ENCODE assay signal across 12 cellular contexts in the genomic region with DNA sequence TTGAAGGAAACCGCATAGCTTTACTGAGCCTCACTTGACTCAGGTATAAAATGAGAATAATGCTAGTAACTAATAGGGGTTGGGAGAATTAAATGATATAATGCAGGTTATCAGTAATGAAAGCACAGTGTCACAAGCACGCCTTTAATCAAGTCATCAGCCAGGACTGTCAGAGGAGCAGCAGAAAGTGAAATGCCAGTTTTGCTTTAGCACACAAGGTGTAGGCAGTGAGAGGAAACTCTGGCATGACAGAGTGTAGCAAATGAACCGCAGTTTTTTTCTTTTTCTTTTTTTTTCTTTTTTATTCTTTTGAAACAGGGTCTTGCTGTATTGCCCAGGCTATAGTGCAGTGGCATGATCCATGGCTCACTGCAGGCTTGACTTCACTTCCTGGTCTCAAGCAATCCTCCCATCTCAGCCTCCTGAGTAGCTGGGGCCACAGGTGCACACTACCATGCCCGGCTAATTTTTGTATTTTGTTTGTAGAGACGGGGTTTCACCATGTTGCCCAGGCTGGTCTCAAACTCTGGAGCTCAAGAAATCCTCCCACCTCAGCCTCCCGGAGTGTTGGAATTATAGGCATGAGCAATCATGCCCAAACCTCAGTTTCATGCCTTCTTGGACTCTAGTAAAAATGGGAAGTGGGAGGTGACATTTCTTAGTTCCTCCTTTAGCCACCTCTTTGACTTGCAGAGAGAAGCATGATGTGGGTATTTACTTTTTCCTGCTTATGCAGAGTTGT.
DNase-seq lines count a peak whose midpoint lies in the region; ATAC-seq lines count a peak whose summit lies in the region.
"Had no signal": no experiment of that assay in that cellular context is flagged by ENCODE, and none has a peak within 500 bp of the region (broad histone marks: within the 10 kb centered on the region; RNA-seq: fewer than 3 reads in every experiment).

No MANE protein-coding gene starts in this region.

- H4K20me1 ChIP-seq in BLaER1 = peaks cover 81% of the 10 kb centered on the region

- peaks cover 16% of the 10 kb centered on the region for H3K4me1 ChIP-seq in BLaER1

- no peak overlapping the region for H3K4me3 ChIP-seq in BLaER1

- no peak overlapping the region for H3K27ac ChIP-seq in BLaER1

- no peaks in the 10 kb centered on the region for H3K27me3 ChIP-seq in BLaER1

- H3K9ac ChIP-seq in BLaER1 = no peak overlapping the region

- ATAC-seq in GM19351 (IDR thresholded peaks at IDR 0.05; ENCODE audit: unreplicated experiment) = peak; percentile 87
- peak; percentile 74 for ATAC-seq in HG03060 (IDR thresholded peaks at IDR 0.05; ENCODE audit: low read depth, unreplicated experiment)

- peak; percentile 55 for DNase-seq in SIG-M5 (lab: John Stamatoyannopoulos, UW)
- no peak for DNase-seq in NCI-H1436 (lab: John Stamatoyannopoulos, UW)
- DNase-seq in effector CD4-positive, alpha-beta T cell = no peak
- no peak for DNase-seq in effector CD8-positive, alpha-beta T cell (lab: John Stamatoyannopoulos, UW)
- no peak for DNase-seq in C1 segment of cervical spinal cord (lab: John Stamatoyannopoulos, UW)
- DNase-seq: CD4-positive, alpha-beta T cell; IMR-90; kidney; stimulated activated CD4-positive, alpha-beta T cell treated with anti-CD3 and anti-CD28 coated beads, Interleukin-1b, Interleukin-23, amount 100 ng/mL, for 48 hours had no signal

- H3K36me3 ChIP-seq in BLaER1 = peaks cover 94% of the 10 kb centered on the region

- H3K9me3 ChIP-seq in BLaER1 = no peaks in the 10 kb centered on the region

- H3K4me2 ChIP-seq in BLaER1 = peak overlapping the region; percentile 37
